ENCODE assay signal across 8 cellular contexts in the genomic region with DNA sequence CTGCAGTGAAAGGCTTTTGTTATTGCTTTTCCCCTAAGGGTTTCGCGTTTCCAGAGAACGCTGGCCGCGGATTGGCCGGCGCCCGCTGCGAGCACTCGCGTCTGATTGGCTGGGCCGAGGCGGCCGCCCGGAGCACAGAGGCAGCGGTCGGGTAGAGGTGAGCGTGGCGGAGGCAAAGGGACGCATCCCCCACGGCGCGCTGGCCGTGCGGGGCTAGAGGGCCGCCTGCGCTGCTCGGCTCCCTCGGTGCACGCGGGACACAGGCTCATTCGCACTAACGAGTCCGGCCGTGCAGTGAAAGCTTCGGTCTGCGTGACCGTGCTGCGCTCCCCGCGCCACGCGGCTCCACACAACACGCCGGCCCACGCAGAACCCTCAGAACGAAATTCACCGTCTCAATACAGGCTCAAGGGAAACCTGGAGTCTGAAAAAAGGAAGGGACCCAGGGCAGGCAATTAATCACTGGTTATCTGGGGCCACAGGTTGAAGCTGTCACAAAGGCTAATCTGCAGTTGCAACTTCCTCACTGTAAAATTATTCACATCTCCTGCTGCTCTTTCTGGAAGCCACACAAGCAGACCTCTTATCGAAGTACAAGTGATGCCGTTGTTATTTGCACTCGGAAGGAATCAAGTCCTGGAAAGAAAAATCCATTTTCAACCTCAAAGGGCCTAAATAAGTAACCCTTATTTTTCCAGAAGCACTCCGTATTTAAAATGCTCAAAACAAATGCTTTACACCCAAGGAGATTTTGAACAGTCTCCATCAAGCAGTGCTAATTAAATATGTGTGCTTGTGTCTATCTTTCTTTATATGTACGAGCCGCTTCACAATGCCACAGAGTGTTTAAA.
DNase-seq lines count a peak whose midpoint lies in the region; ATAC-seq, FAIRE-seq and TF ChIP-seq lines count a peak whose summit lies in the region.

No MANE protein-coding gene starts in this region.

- no peaks in the 10 kb centered on the region for H3K36me3 ChIP-seq in muscle layer of colon (ENCODE audit: insufficient read depth, low read length)
- peaks cover 0 to 19% (median 0%) of the 10 kb centered on the region in 3 donors for H3K36me3 ChIP-seq in tibial nerve

- peak overlapping the region; percentile 8 for H3K9ac ChIP-seq in muscle layer of colon (ENCODE audit: low read length)

- TF ChIP-seq POLR2A in GM12891 (IDR thresholded peaks at IDR 0.05; ENCODE audit: low read depth, low read length): no peak
- TF ChIP-seq POLR2A in tibial nerve (IDR thresholded peaks at IDR 0.05): peak in 1 of 2 donors; percentile 65

- CTCF ChIA-PET in activated CD8-positive, alpha-beta T cell treated with anti-CD3 and anti-CD28 coated beads for 36 hours (lab: Charles Lee): no interaction called here

- H3K4me3 ChIP-seq in fibroblast of mammary gland (ENCODE audit: control insufficient read depth, low read depth, low read length): peak overlapping the region; percentile 50
- H3K4me3 ChIP-seq in muscle layer of colon (ENCODE audit: low read depth in 1 of 2, low read length in 2 of 2): peak overlapping the region; percentile 39 to 80
- H3K4me3 ChIP-seq in tibial nerve: peak overlapping the region; percentile 36 to 65 (median 48)

- no peaks in the 10 kb centered on the region for H3K9me3 ChIP-seq in muscle layer of colon (ENCODE audit: low read length)
- H3K9me3 ChIP-seq in tibial nerve: no peaks in the 10 kb centered on the region

- FAIRE-seq in GM12891 (lab: Jason Lieb, UNC): peak; percentile 45

- H3K4me1 ChIP-seq in muscle layer of colon (ENCODE audit: insufficient read depth, low read length): peaks cover 71% of the 10 kb centered on the region
- H3K4me1 ChIP-seq in tibial nerve: peaks cover 0 to 66% (median 37%) of the 10 kb centered on the region in 4 donors

- peak; percentile 25 for ATAC-seq in HG02763 (IDR thresholded peaks at IDR 0.05; ENCODE audit: unreplicated experiment)
- ATAC-seq in activated CD8-positive, alpha-beta T cell treated with anti-CD3 and anti-CD28 coated beads for 36 hours: peak; percentile 56

- H3K27me3 ChIP-seq in muscle layer of colon (ENCODE audit: control insufficient read depth in 1 of 2, insufficient read depth in 2 of 2, low read length in 2 of 2) (no peaks in the 10 kb centered on the region), tibial nerve (no peaks in the 10 kb centered on the region)

- H3K27ac ChIP-seq in muscle layer of colon (ENCODE audit: low read depth, low read length) (peak overlapping the region; percentile 83), tibial nerve (peak overlapping the region; percentile 49 to 83 (median 74))

- H3K4me3 Mint-ChIP-seq in activated CD8-positive, alpha-beta T cell treated with anti-CD3 and anti-CD28 coated beads for 36 hours: peak overlapping the region; percentile 22

- H3K36me3 Mint-ChIP-seq in activated CD8-positive, alpha-beta T cell treated with anti-CD3 and anti-CD28 coated beads for 36 hours (ENCODE audit: low read depth): no peaks in the 10 kb centered on the region

- peaks cover 27% of the 10 kb centered on the region for H3K4me1 Mint-ChIP-seq in activated CD8-positive, alpha-beta T cell treated with anti-CD3 and anti-CD28 coated beads for 36 hours (ENCODE audit: low read depth)

- H3K27me3 Mint-ChIP-seq in activated CD8-positive, alpha-beta T cell treated with anti-CD3 and anti-CD28 coated beads for 36 hours: peaks cover 25% of the 10 kb centered on the region

- no peaks in the 10 kb centered on the region for H3K9me3 Mint-ChIP-seq in activated CD8-positive, alpha-beta T cell treated with anti-CD3 and anti-CD28 coated beads for 36 hours

- DNase-seq in A172 (ENCODE audit: low spot score): peak; percentile 51
- peak; percentile 37 for DNase-seq in GM12891 (ENCODE audit: insufficient read length, low spot score)
- peak; percentile 40 for DNase-seq in NCI-H2171 (lab: John Stamatoyannopoulos, UW)
- peak; percentile 36 for DNase-seq in activated CD8-positive, alpha-beta T cell treated with anti-CD3 and anti-CD28 coated beads for 36 hours
- DNase-seq in fibroblast of mammary gland (ENCODE audit: low read depth): no peak
- DNase-seq in tibial nerve (ENCODE audit: low spot score in 2 of 2): peak; percentile 50 to 52

- peak; percentile 5 to 73 for TF ChIP-seq EP300 in tibial nerve (IDR thresholded peaks at IDR 0.05)

- intact Hi-C loops in activated CD8-positive, alpha-beta T cell treated with anti-CD3 and anti-CD28 coated beads for 36 hours (cut with micrococcal nuclease): no loop called here

- 3% methylated on average over 42 to 47 of the region's 54 CpGs for WGBS in tibial nerve, 2 donors

- H3K27ac Mint-ChIP-seq in activated CD8-positive, alpha-beta T cell treated with anti-CD3 and anti-CD28 coated beads for 36 hours: no peak overlapping the region

- TF ChIP-seq CTCF in activated CD8-positive, alpha-beta T cell treated with anti-CD3 and anti-CD28 coated beads for 36 hours (IDR thresholded peaks at IDR 0.05): no peak
- TF ChIP-seq CTCF in fibroblast of mammary gland (conservative IDR thresholded peaks at IDR 0.05; ENCODE audit: control insufficient read depth, insufficient read depth, low read depth, low read length): no peak
- no peak for TF ChIP-seq CTCF in tibial nerve (IDR thresholded peaks at IDR 0.05)

- POLR2A ChIA-PET in activated CD8-positive, alpha-beta T cell treated with anti-CD3 and anti-CD28 coated beads for 36 hours (lab: Charles Lee): interaction anchor here (0.7 kb wide), 1 partner anchor 11 kb away, joined by 3 read pairs; no protein-coding TSS in a partner anchor

TF ChIP-seq in GM12891, 5 proteins besides CTCF, POLR2A, EP300 and RAD21:
- TF ChIP-seq SPI1 (IDR thresholded peaks at IDR 0.05; ENCODE audit: low read depth, low read length) (peak; percentile 60), PAX5 (IDR thresholded peaks at IDR 0.05; ENCODE audit: insufficient read depth, low read length, severe bottlenecking) (no peak)
